ENCODE assay signal across 30 cellular contexts in genomic region chrX:49204017-49204416, GRCh38. TPM values are rescaled to one million over a fixed set of nuclear protein-coding genes. Genes with fewer than 3 reads are reported as not detected.
"Had no signal": no experiment of that assay in that cellular context is flagged by ENCODE, and none has a peak within 500 bp of the region (broad histone marks: within the 10 kb centered on the region; RNA-seq: fewer than 3 reads in every experiment).

No MANE protein-coding gene starts in this region.

- H3K4me3 ChIP-seq: adrenal gland, ascending aorta, colonic mucosa had no signal

- H3K4me1 ChIP-seq: adrenal gland, ascending aorta, colonic mucosa had no signal

- H3K36me3 ChIP-seq: adrenal gland, ascending aorta, brain microvascular endothelial cell, colonic mucosa had no signal

- DNase-seq: activated B cell treated with CpG ODN at 0.5 μM for 24 hours; activated CD4-positive, alpha-beta T cell treated with anti-CD3 and anti-CD28 coated beads for 48 hours; activated CD4-positive, alpha-beta T cell treated with anti-CD3 and anti-CD28 coated beads, Interleukin-2, amount 50 U/mL, for 1 hour; activated CD4-positive, alpha-beta T cell treated with anti-CD3 and anti-CD28 coated beads, Interleukin-2, amount 50 U/mL, for 48 hours; activated CD8-positive, alpha-beta memory T cell treated with anti-CD3 and anti-CD28 coated beads for 24 hours; activated CD8-positive, alpha-beta T cell treated with anti-CD3 and anti-CD28 coated beads for 36 hours; activated effector memory CD4-positive, alpha-beta T cell treated with anti-CD3 and anti-CD28 coated beads, Interleukin-2, amount 50 U/mL, for 16 hours; activated naive CD4-positive, alpha-beta T cell treated with anti-CD3 and anti-CD28 coated beads for 36 hours; activated naive CD8-positive, alpha-beta T cell treated with anti-CD3 and anti-CD28 coated beads for 36 hours; activated naive CD8-positive, alpha-beta T cell treated with anti-CD3 and anti-CD28 coated beads, Interleukin-2, amount 50 U/mL, for 24 hours; activated T-cell treated with anti-CD3 and anti-CD28 coated beads, Interleukin-2, amount 50 U/mL, for 4 hours; adrenal gland; brain microvascular endothelial cell; colonic mucosa; effector memory CD4-positive, alpha-beta T cell; endodermal cell; foreskin fibroblast; T-helper 1 cell; T-helper 17 cell; T1000; WERI-Rb-1 had no signal

- H3K9me3 Mint-ChIP-seq: activated B cell treated with CpG ODN at 0.5 μM for 24 hours; activated CD8-positive, alpha-beta T cell treated with anti-CD3 and anti-CD28 coated beads for 36 hours; activated naive CD4-positive, alpha-beta T cell treated with anti-CD3 and anti-CD28 coated beads for 36 hours; activated naive CD4-positive, alpha-beta T cell treated with anti-CD3 and anti-CD28 coated beads, Interleukin-2, amount 50 U/mL, for 24 hours; activated naive CD8-positive, alpha-beta T cell treated with anti-CD3 and anti-CD28 coated beads for 36 hours; activated naive CD8-positive, alpha-beta T cell treated with anti-CD3 and anti-CD28 coated beads, Interleukin-2, amount 50 U/mL, for 24 hours; activated T-cell treated with anti-CD3 and anti-CD28 coated beads, Interleukin-2, amount 50 U/mL, for 4 hours; activated T-helper 2 cell treated with anti-CD3 and anti-CD28 coated beads, Interferon-gamma antibody, Interleukin-2, Interleukin-4, amounts not matched to agents 10 μg/mL and 5 μg/mL and 100 μg/mL, durations not matched to agents 14 hours and 24 hours and 36 hours; central memory CD8-positive, alpha-beta T cell; T-helper 2 cell treated with Interferon-gamma antibody and Interleukin-4, amounts not matched to agents 5 μg/mL and 100 μg/mL, for 36 hours had no signal

- ATAC-seq: activated CD4-positive, CD25-positive, alpha-beta regulatory T cell treated with anti-CD3 and anti-CD28 coated beads, Interleukin-2, amount 50 U/mL, for 24 hours; activated CD8-positive, alpha-beta T cell treated with anti-CD3 and anti-CD28 coated beads for 36 hours; activated naive CD8-positive, alpha-beta T cell treated with anti-CD3 and anti-CD28 coated beads, Interleukin-2, amount 50 U/mL, for 24 hours; activated T-cell treated with anti-CD3 and anti-CD28 coated beads, Interleukin-2, amount 50 U/mL, for 4 hours; esophagus mucosa; T-helper 17 cell had no signal

- H3K27me3 ChIP-seq: ascending aorta, brain microvascular endothelial cell, colonic mucosa had no signal

- H3K4me3 Mint-ChIP-seq: activated B cell treated with CpG ODN at 0.5 μM for 24 hours; activated CD8-positive, alpha-beta T cell treated with anti-CD3 and anti-CD28 coated beads for 36 hours; activated naive CD4-positive, alpha-beta T cell treated with anti-CD3 and anti-CD28 coated beads for 36 hours; activated naive CD4-positive, alpha-beta T cell treated with anti-CD3 and anti-CD28 coated beads, Interleukin-2, amount 50 U/mL, for 24 hours; activated naive CD8-positive, alpha-beta T cell treated with anti-CD3 and anti-CD28 coated beads for 36 hours; activated naive CD8-positive, alpha-beta T cell treated with anti-CD3 and anti-CD28 coated beads, Interleukin-2, amount 50 U/mL, for 24 hours; activated T-cell treated with anti-CD3 and anti-CD28 coated beads, Interleukin-2, amount 50 U/mL, for 4 hours; central memory CD8-positive, alpha-beta T cell; endodermal cell; T-helper 17 cell; T-helper 2 cell treated with Interferon-gamma antibody and Interleukin-4, amounts not matched to agents 5 μg/mL and 100 μg/mL, for 36 hours had no signal

- H3K9me3 ChIP-seq: adrenal gland, ascending aorta, colonic mucosa had no signal

- H3K36me3 Mint-ChIP-seq: activated naive CD4-positive, alpha-beta T cell treated with anti-CD3 and anti-CD28 coated beads, Interleukin-2, amount 50 U/mL, for 24 hours; activated naive CD8-positive, alpha-beta T cell treated with anti-CD3 and anti-CD28 coated beads for 36 hours had no signal

- H3K4me1 Mint-ChIP-seq: endodermal cell had no signal

- H3K27me3 Mint-ChIP-seq: activated B cell treated with CpG ODN at 0.5 μM for 24 hours; activated CD8-positive, alpha-beta T cell treated with anti-CD3 and anti-CD28 coated beads for 36 hours; activated naive CD4-positive, alpha-beta T cell treated with anti-CD3 and anti-CD28 coated beads, Interleukin-2, amount 50 U/mL, for 24 hours; activated naive CD8-positive, alpha-beta T cell treated with anti-CD3 and anti-CD28 coated beads for 36 hours; activated naive CD8-positive, alpha-beta T cell treated with anti-CD3 and anti-CD28 coated beads, Interleukin-2, amount 50 U/mL, for 24 hours; central memory CD8-positive, alpha-beta T cell; T-helper 17 cell had no signal

- FAIRE-seq: bronchial epithelial cell, frontal cortex had no signal

- H3K27ac Mint-ChIP-seq: activated B cell treated with CpG ODN at 0.5 μM for 24 hours; activated CD8-positive, alpha-beta T cell treated with anti-CD3 and anti-CD28 coated beads for 36 hours; activated naive CD4-positive, alpha-beta T cell treated with anti-CD3 and anti-CD28 coated beads for 36 hours; activated naive CD4-positive, alpha-beta T cell treated with anti-CD3 and anti-CD28 coated beads, Interleukin-2, amount 50 U/mL, for 24 hours; activated naive CD8-positive, alpha-beta T cell treated with anti-CD3 and anti-CD28 coated beads for 36 hours; activated naive CD8-positive, alpha-beta T cell treated with anti-CD3 and anti-CD28 coated beads, Interleukin-2, amount 50 U/mL, for 24 hours; activated T-helper 2 cell treated with anti-CD3 and anti-CD28 coated beads, Interferon-gamma antibody, Interleukin-2, Interleukin-4, amounts not matched to agents 10 μg/mL and 5 μg/mL and 100 μg/mL, durations not matched to agents 14 hours and 24 hours and 36 hours; endodermal cell; T-helper 2 cell treated with Interferon-gamma antibody and Interleukin-4, amounts not matched to agents 5 μg/mL and 100 μg/mL, for 36 hours had no signal

RNA-seq across cellular contexts. Expression of gene CACNA1F, which starts 29.1 kb away (rescaled TPM):
- total RNA-seq: ascending aorta had no signal
